Comparison of ENCODE assay signal across 8 cellular contexts in the genomic region with DNA sequence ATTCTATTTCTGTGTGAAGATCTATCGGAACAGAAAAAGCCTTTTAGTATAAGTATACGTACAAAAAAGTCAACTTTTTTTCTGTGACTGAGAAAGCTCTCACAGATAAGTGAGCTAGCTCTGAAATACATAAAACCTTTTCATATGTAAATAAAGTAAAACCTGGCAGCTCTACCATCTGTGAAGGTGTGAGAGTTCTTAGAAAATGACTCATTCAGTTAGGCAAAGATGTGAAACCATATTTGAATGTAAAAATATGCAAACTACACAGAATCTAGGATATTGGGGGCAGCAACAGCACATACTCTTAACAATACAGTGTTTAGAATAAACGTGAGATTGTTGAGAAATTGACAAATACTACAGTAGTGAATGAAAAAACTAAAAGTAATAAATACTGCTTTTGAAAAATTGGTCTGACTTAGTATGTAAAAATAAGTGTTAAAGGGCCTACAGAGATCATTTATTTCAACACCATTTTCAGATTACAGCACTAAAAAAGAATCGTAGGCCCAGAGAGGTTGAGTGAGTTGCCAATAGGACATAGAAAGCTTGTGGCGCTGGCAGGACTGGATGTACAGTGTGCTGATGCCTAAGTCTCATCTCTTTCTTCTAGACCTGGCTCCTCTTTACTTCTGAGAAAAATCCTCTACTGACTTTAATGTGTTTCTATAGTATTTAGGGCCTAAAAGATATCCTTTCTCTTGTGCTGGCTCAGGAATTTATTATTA. TPM values are rescaled to one million over a fixed set of nuclear protein-coding genes. Genes with fewer than 3 reads are reported as not detected.
DNase-seq lines count a peak whose midpoint lies in the region; ATAC-seq lines count a peak whose summit lies in the region.

No MANE protein-coding gene starts in this region.

- peaks cover 12% of the 10 kb centered on the region for H3K36me3 Mint-ChIP-seq in central memory CD8-positive, alpha-beta T cell (ENCODE audit: insufficient read depth)

- H3K27me3 Mint-ChIP-seq in central memory CD8-positive, alpha-beta T cell = no peaks in the 10 kb centered on the region

- H3K27ac Mint-ChIP-seq in central memory CD8-positive, alpha-beta T cell (ENCODE audit: low read depth) = peak overlapping the region; percentile 86

- peaks cover 76% of the 10 kb centered on the region for H3K4me1 Mint-ChIP-seq in central memory CD8-positive, alpha-beta T cell

- DNase-seq in central memory CD8-positive, alpha-beta T cell (ENCODE audit: low spot score in 2 of 2) = no peak
- no peak for DNase-seq in NCI-H2227 (lab: John Stamatoyannopoulos, UW; ENCODE audit: unreplicated experiment)
- DNase-seq in A172 (ENCODE audit: low spot score) = no peak
- no peak for DNase-seq in NCI-H146 treated with DMSO at 0.1 percent for 48 hours (lab: John Stamatoyannopoulos, UW; ENCODE audit: unreplicated experiment)
- DNase-seq in activated CD4-positive, CD25-positive, alpha-beta regulatory T cell treated with anti-CD3 and anti-CD28 coated beads, Interleukin-2, amount 50 U/mL, for 72 hours = no peak

- ATAC-seq in GM18498 (IDR thresholded peaks at IDR 0.05; ENCODE audit: unreplicated experiment) = peak; percentile 91
- peak; percentile 95 for ATAC-seq in GM21423 (IDR thresholded peaks at IDR 0.05; ENCODE audit: unreplicated experiment)
- ATAC-seq in HG03439 (IDR thresholded peaks at IDR 0.05; ENCODE audit: unreplicated experiment) = peak; percentile 95
- peak; percentile 71 for ATAC-seq in central memory CD8-positive, alpha-beta T cell (replicated peaks; ENCODE audit: extremely low read depth, poor library complexity, severe bottlenecking)

- no peaks in the 10 kb centered on the region for H3K9me3 Mint-ChIP-seq in central memory CD8-positive, alpha-beta T cell

- peak overlapping the region; percentile 80 for H3K4me3 Mint-ChIP-seq in central memory CD8-positive, alpha-beta T cell

RNA-seq across cellular contexts. Expression of a gene that starts 19.8 kb away (rescaled TPM):
- total RNA-seq in A172 (2014; rRNA removed; shearing (Covaris generic)) = 4.7 and 12.7 TPM in 2 replicates
